In genomic region chr11:130604606-130605005, GRCh38 we compare ENCODE assay signal across 28 cellular contexts.
"Had no signal": no experiment of that assay in that cellular context is flagged by ENCODE, and none has a peak within 500 bp of the region (broad histone marks: within the 10 kb centered on the region; RNA-seq: fewer than 3 reads in every experiment).

No MANE protein-coding gene starts in this region.

- H3K27me3 ChIP-seq: neural progenitor cell, ovary, right lobe of liver, sigmoid colon, thyroid gland, tibial nerve, upper lobe of left lung had no signal

- ATAC-seq: naive thymus-derived CD4-positive, alpha-beta T cell; natural killer cell; psoas muscle; right cardiac atrium; right lobe of liver; stimulated activated memory B cell treated with anti-CD40 and anti-IgM and Interleukin-4, amounts not matched to agents 10 μg/mL and 1 μg/mL and 100 μg/mL, for 72 hours; stimulated activated naive CD8-positive, alpha-beta T cell treated with anti-CD3 and anti-CD28 coated beads, Interleukin-15, amount 100 ng/mL, for 72 hours; stimulated activated naive CD8-positive, alpha-beta T cell treated with anti-CD3 and anti-CD28 coated beads, Interleukin-15, Interleukin-2, amounts not matched to agents 100 U/mL and 50 U/mL, for 24 hours had no signal

- H3K9me3 Mint-ChIP-seq: natural killer cell; stimulated activated naive CD8-positive, alpha-beta T cell treated with anti-CD3 and anti-CD28 coated beads, Interleukin-15, amount 100 ng/mL, for 72 hours had no signal

- H3K4me2 ChIP-seq: neural progenitor cell had no signal

- H3K27me3 Mint-ChIP-seq: stimulated activated naive CD8-positive, alpha-beta T cell treated with anti-CD3 and anti-CD28 coated beads, Interleukin-15, amount 100 ng/mL, for 72 hours had no signal

- H3K4me1 Mint-ChIP-seq: naive thymus-derived CD4-positive, alpha-beta T cell; natural killer cell; stimulated activated memory B cell treated with anti-CD40 and anti-IgM and Interleukin-4, amounts not matched to agents 10 μg/mL and 1 μg/mL and 100 μg/mL, for 72 hours; stimulated activated naive CD8-positive, alpha-beta T cell treated with anti-CD3 and anti-CD28 coated beads, Interleukin-15, amount 100 ng/mL, for 72 hours had no signal

- H3K9ac ChIP-seq: neural progenitor cell, parathyroid adenoma had no signal

- DNase-seq: naive thymus-derived CD4-positive, alpha-beta T cell; natural killer cell; occipital lobe; ovary; posterior cingulate gyrus; psoas muscle; right cardiac atrium; right lobe of liver; sigmoid colon; small intestine; stimulated activated CD4-positive, alpha-beta T cell treated with anti-CD3 and anti-CD28 coated beads, Interleukin-15, amount 100 ng/mL, for 24 hours; stimulated activated CD4-positive, alpha-beta T cell treated with anti-CD3 and anti-CD28 coated beads, Interleukin-2, amount 100 ng/mL, for 24 hours; stimulated activated CD4-positive, alpha-beta T cell treated with anti-CD3 and anti-CD28 coated beads, Interleukin-2, amount 100 ng/mL, for 48 hours; stimulated activated CD4-positive, alpha-beta T cell treated with anti-CD3 and anti-CD28 coated beads, Interleukin-4, amount 100 ng/mL, for 4 hours; stimulated activated CD8-positive, alpha-beta memory T cell treated with anti-CD3 and anti-CD28 coated beads, Interleukin-4, amount 100 ng/mL, for 48 hours; stimulated activated naive CD4-positive, alpha-beta T cell; stimulated activated naive CD8-positive, alpha-beta T cell treated with anti-CD3 and anti-CD28 coated beads, Interleukin-15, amount 100 ng/mL, for 72 hours; stimulated activated naive CD8-positive, alpha-beta T cell treated with anti-CD3 and anti-CD28 coated beads, Interleukin-15, Interleukin-2, amounts not matched to agents 100 U/mL and 50 U/mL, for 24 hours; thyroid gland; trophoblast cell; upper lobe of left lung had no signal

- H2AFZ ChIP-seq: neural progenitor cell, parathyroid adenoma had no signal

- H3K36me3 ChIP-seq: neural progenitor cell, ovary, right lobe of liver, sigmoid colon, thoracic aorta, thyroid gland, tibial nerve, upper lobe of left lung had no signal

- H3K27ac ChIP-seq: neural progenitor cell, ovary, parathyroid adenoma, psoas muscle, right lobe of liver, thoracic aorta, thyroid gland, upper lobe of left lung had no signal

- H3K36me3 Mint-ChIP-seq: naive thymus-derived CD4-positive, alpha-beta T cell; natural killer cell; neural progenitor cell; stimulated activated memory B cell treated with anti-CD40 and anti-IgM and Interleukin-4, amounts not matched to agents 10 μg/mL and 1 μg/mL and 100 μg/mL, for 72 hours had no signal

- FAIRE-seq: small intestine, urothelium cell line had no signal

- H3K4me3 ChIP-seq: neural progenitor cell, ovary, psoas muscle, right lobe of liver, sigmoid colon, thoracic aorta, thyroid gland, tibial nerve, upper lobe of left lung had no signal

- H3K4me3 Mint-ChIP-seq: naive thymus-derived CD4-positive, alpha-beta T cell; natural killer cell; neural progenitor cell; stimulated activated memory B cell treated with anti-CD40 and anti-IgM and Interleukin-4, amounts not matched to agents 10 μg/mL and 1 μg/mL and 100 μg/mL, for 72 hours; stimulated activated naive CD8-positive, alpha-beta T cell treated with anti-CD3 and anti-CD28 coated beads, Interleukin-15, amount 100 ng/mL, for 72 hours had no signal

- H3K27ac Mint-ChIP-seq: naive thymus-derived CD4-positive, alpha-beta T cell; natural killer cell; neural progenitor cell; progenitor cell of endocrine pancreas; stimulated activated memory B cell treated with anti-CD40 and anti-IgM and Interleukin-4, amounts not matched to agents 10 μg/mL and 1 μg/mL and 100 μg/mL, for 72 hours; stimulated activated naive CD8-positive, alpha-beta T cell treated with anti-CD3 and anti-CD28 coated beads, Interleukin-15, amount 100 ng/mL, for 72 hours had no signal

- H3K9me3 ChIP-seq: ovary, psoas muscle, right lobe of liver, sigmoid colon, thoracic aorta, thyroid gland, tibial nerve, upper lobe of left lung had no signal

- H3K4me1 ChIP-seq: right lobe of liver, upper lobe of left lung had no signal
